ENCODE assay signal across 1 cellular context in the genomic region with DNA sequence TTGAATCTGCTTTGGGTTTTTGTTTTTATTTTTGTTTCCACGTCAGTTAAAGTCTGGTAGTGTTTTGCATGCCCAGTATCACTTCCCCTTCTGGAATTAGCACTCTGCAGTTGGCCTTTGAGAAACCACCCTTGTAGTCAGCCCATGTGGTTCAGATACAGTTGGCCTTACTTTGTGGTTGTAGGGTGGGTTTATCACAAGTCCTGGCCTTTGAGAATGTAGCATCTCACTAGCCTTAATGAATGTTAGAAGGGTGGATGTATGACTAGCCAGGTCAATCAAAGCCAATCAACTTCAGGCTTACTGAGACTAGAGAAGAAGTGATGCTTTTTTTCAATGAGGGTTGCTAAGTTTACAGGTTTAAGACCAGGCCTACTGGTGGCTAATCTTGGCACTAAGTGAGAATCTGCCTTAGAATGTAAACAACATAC.
A peak's percentile ranks its signal among the peaks of the same experiment; 100 is the strongest.
TF ChIP-seq lines count a peak whose summit lies in the region.

No MANE protein-coding gene starts in this region.

TF ChIP-seq in GM12878, 131 proteins besides CTCF, POLR2A, EP300 and RAD21 (continued from another document and continues in another):
- TF ChIP-seq JUND (IDR thresholded peaks at IDR 0.05; ENCODE audit: low read depth, low read length) (peak; percentile 45; the same call in 1 of the 2 replicates), MYC (IDR thresholded peaks at IDR 0.05; ENCODE audit: insufficient read depth, insufficient read length, insufficient replicate concordance, low read length, severe bottlenecking) (no peak), MYB (IDR thresholded peaks at IDR 0.05; ENCODE audit: borderline replicate concordance, low read depth, low read length) (peak; percentile 97), MEF2A (IDR thresholded peaks at IDR 0.05; ENCODE audit: insufficient read depth, low read depth, low read length) (peak; percentile 91), CBX3 (IDR thresholded peaks at IDR 0.05; ENCODE audit: borderline replicate concordance, low read depth) (no peak), ASH2L (IDR thresholded peaks at IDR 0.05; ENCODE audit: borderline replicate concordance, low read depth) (0 out of 2 replicates have a peak, but pooled peaks have one; percentile 71), IKZF2 (IDR thresholded peaks at IDR 0.05) (peak; percentile 93 to 95), FOXM1 (IDR thresholded peaks at IDR 0.05; ENCODE audit: low read depth, low read length) (peak; percentile 89), BMI1 (IDR thresholded peaks at IDR 0.05; ENCODE audit: borderline replicate concordance) (peak; percentile 75), POLR2AphosphoS5 (IDR thresholded peaks at IDR 0.05; ENCODE audit: low read length) (peak; percentile 59), POU2F2 (IDR thresholded peaks at IDR 0.05; ENCODE audit: borderline replicate concordance, low read depth, low read length) (peak; percentile 99), ZNF622 (IDR thresholded peaks at IDR 0.05) (no peak), SP1 (IDR thresholded peaks at IDR 0.05; ENCODE audit: low read depth, low read length) (peak; percentile 74), NR2C1 (IDR thresholded peaks at IDR 0.05) (peak; percentile 31; the same call in 1 of the 2 replicates), IRF4 (IDR thresholded peaks at IDR 0.05; ENCODE audit: low read depth, low read length) (peak; percentile 97), PML (IDR thresholded peaks at IDR 0.05; ENCODE audit: low read length) (peak; percentile 52; the same call in 1 of the 2 replicates), NR2F1 (conservative IDR thresholded peaks at IDR 0.05) (peak; percentile 88), STAT1 (conservative IDR thresholded peaks at IDR 0.05) (no peak), CHD2 (IDR thresholded peaks at IDR 0.05; ENCODE audit: borderline replicate concordance, low read depth, low read length) (peak; percentile 86; the same call in 1 of the 2 replicates), RAD51 (IDR thresholded peaks at IDR 0.05) (peak; percentile 68; the same call in 1 of the 2 replicates), ZNF687 (IDR thresholded peaks at IDR 0.05) (peak; percentile 96), TAF1 (IDR thresholded peaks at IDR 0.05; ENCODE audit: borderline replicate concordance, low read depth, low read length) (peak; percentile 13; the same call in 1 of the 2 replicates), SPI1 (IDR thresholded peaks at IDR 0.05; ENCODE audit: borderline replicate concordance, insufficient read depth, low read depth, low read length) (peak; percentile 100), KAT2A (conservative IDR thresholded peaks at IDR 0.05; ENCODE audit: control insufficient read depth, low read depth, low read length) (no peak), PAX5 (IDR thresholded peaks at IDR 0.05; ENCODE audit: borderline replicate concordance, low read depth, low read length) (peak; percentile 93), SREBF2 (IDR thresholded peaks at IDR 0.05; ENCODE audit: low read length) (no peak), MTA3 (IDR thresholded peaks at IDR 0.05; ENCODE audit: borderline replicate concordance, low read length) (peak; percentile 74; the same call in 1 of the 2 replicates), JUNB (IDR thresholded peaks at IDR 0.05) (peak; percentile 75), BHLHE40 (IDR thresholded peaks at IDR 0.05; ENCODE audit: borderline replicate concordance in 1 of 2, low read depth in 2 of 2, low read length in 1 of 2) (peak in 1 of 2 experiments; percentile 46; a peak in 1 of 4 replicates), EED (IDR thresholded peaks at IDR 0.05; ENCODE audit: low read depth) (peak; percentile 83; the same call in 1 of the 2 replicates), RCOR1 (conservative IDR thresholded peaks at IDR 0.05; ENCODE audit: low read depth, low read length) (0 out of 2 replicates have a peak, but pooled peaks have one; percentile 72), MEF2B (IDR thresholded peaks at IDR 0.05; ENCODE audit: partially characterized antibody, poor library complexity, severe bottlenecking) (peak; percentile 80), RUNX3 (IDR thresholded peaks at IDR 0.05; ENCODE audit: low read length) (peak; percentile 98), TARDBP (IDR thresholded peaks at IDR 0.05; ENCODE audit: borderline replicate concordance) (no peak), ATF7 (IDR thresholded peaks at IDR 0.05; ENCODE audit: low read depth) (peak; percentile 77), ZBED1 (IDR thresholded peaks at IDR 0.05; ENCODE audit: borderline replicate concordance) (0 out of 2 replicates have a peak, but pooled peaks have one; percentile 59), MAX (IDR thresholded peaks at IDR 0.05; ENCODE audit: low read depth, low read length) (peak; percentile 66), STAT3 (IDR thresholded peaks at IDR 0.05; ENCODE audit: low read depth, low read length) (0 out of 2 replicates have a peak, but pooled peaks have one; percentile 35), EGR1 (IDR thresholded peaks at IDR 0.05; ENCODE audit: borderline replicate concordance in 1 of 2, low read depth in 2 of 2, low read length in 2 of 2) (no peak), TCF3 (IDR thresholded peaks at IDR 0.05; ENCODE audit: borderline replicate concordance, insufficient read depth, low read depth, low read length) (peak; percentile 61; the same call in 1 of the 2 replicates)
- TF ChIP-seq, protein P1, sequence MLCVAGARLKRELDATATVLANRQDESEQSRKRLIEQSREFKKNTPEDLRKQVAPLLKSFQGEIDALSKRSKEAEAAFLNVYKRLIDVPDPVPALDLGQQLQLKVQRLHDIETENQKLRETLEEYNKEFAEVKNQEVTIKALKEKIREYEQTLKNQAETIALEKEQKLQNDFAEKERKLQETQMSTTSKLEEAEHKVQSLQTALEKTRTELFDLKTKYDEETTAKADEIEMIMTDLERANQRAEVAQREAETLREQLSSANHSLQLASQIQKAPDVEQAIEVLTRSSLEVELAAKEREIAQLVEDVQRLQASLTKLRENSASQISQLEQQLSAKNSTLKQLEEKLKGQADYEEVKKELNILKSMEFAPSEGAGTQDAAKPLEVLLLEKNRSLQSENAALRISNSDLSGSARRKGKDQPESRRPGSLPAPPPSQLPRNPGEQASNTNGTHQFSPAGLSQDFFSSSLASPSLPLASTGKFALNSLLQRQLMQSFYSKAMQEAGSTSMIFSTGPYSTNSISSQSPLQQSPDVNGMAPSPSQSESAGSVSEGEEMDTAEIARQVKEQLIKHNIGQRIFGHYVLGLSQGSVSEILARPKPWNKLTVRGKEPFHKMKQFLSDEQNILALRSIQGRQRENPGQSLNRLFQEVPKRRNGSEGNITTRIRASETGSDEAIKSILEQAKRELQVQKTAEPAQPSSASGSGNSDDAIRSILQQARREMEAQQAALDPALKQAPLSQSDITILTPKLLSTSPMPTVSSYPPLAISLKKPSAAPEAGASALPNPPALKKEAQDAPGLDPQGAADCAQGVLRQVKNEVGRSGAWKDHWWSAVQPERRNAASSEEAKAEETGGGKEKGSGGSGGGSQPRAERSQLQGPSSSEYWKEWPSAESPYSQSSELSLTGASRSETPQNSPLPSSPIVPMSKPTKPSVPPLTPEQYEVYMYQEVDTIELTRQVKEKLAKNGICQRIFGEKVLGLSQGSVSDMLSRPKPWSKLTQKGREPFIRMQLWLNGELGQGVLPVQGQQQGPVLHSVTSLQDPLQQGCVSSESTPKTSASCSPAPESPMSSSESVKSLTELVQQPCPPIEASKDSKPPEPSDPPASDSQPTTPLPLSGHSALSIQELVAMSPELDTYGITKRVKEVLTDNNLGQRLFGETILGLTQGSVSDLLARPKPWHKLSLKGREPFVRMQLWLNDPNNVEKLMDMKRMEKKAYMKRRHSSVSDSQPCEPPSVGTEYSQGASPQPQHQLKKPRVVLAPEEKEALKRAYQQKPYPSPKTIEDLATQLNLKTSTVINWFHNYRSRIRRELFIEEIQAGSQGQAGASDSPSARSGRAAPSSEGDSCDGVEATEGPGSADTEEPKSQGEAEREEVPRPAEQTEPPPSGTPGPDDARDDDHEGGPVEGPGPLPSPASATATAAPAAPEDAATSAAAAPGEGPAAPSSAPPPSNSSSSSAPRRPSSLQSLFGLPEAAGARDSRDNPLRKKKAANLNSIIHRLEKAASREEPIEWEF (IDR thresholded peaks at IDR 0.05; ENCODE audit: insufficient replicate concordance, low read depth, low read length) = no peak
- TF ChIP-seq, protein P2, sequence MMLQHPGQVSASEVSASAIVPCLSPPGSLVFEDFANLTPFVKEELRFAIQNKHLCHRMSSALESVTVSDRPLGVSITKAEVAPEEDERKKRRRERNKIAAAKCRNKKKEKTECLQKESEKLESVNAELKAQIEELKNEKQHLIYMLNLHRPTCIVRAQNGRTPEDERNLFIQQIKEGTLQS (IDR thresholded peaks at IDR 0.05; ENCODE audit: borderline replicate concordance, extremely low read depth, low read depth, low read length) = no peak
- TF ChIP-seq, protein P3, sequence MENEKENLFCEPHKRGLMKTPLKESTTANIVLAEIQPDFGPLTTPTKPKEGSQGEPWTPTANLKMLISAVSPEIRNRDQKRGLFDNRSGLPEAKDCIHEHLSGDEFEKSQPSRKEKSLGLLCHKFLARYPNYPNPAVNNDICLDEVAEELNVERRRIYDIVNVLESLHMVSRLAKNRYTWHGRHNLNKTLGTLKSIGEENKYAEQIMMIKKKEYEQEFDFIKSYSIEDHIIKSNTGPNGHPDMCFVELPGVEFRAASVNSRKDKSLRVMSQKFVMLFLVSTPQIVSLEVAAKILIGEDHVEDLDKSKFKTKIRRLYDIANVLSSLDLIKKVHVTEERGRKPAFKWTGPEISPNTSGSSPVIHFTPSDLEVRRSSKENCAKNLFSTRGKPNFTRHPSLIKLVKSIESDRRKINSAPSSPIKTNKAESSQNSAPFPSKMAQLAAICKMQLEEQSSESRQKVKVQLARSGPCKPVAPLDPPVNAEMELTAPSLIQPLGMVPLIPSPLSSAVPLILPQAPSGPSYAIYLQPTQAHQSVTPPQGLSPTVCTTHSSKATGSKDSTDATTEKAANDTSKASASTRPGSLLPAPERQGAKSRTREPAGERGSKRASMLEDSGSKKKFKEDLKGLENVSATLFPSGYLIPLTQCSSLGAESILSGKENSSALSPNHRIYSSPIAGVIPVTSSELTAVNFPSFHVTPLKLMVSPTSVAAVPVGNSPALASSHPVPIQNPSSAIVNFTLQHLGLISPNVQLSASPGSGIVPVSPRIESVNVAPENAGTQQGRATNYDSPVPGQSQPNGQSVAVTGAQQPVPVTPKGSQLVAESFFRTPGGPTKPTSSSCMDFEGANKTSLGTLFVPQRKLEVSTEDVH (IDR thresholded peaks at IDR 0.05; ENCODE audit: low read depth, partially characterized antibody) = peak; percentile 28
- TF ChIP-seq, protein P4, sequence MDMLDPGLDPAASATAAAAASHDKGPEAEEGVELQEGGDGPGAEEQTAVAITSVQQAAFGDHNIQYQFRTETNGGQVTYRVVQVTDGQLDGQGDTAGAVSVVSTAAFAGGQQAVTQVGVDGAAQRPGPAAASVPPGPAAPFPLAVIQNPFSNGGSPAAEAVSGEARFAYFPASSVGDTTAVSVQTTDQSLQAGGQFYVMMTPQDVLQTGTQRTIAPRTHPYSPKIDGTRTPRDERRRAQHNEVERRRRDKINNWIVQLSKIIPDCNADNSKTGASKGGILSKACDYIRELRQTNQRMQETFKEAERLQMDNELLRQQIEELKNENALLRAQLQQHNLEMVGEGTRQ (IDR thresholded peaks at IDR 0.05; ENCODE audit: borderline replicate concordance, low read depth, low read length) = peak; percentile 5; the same call in 1 of the 2 replicates
- TF ChIP-seq, protein P5, sequence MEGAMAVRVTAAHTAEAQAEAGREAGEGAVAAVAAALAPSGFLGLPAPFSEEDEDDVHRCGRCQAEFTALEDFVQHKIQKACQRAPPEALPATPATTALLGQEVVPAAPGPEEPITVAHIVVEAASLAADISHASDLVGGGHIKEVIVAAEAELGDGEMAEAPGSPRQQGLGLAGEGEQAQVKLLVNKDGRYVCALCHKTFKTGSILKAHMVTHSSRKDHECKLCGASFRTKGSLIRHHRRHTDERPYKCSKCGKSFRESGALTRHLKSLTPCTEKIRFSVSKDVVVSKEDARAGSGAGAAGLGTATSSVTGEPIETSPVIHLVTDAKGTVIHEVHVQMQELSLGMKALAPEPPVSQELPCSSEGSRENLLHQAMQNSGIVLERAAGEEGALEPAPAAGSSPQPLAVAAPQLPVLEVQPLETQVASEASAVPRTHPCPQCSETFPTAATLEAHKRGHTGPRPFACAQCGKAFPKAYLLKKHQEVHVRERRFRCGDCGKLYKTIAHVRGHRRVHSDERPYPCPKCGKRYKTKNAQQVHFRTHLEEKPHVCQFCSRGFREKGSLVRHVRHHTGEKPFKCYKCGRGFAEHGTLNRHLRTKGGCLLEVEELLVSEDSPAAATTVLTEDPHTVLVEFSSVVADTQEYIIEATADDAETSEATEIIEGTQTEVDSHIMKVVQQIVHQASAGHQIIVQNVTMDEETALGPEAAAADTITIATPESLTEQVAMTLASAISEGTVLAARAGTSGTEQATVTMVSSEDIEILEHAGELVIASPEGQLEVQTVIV (IDR thresholded peaks at IDR 0.05; ENCODE audit: borderline replicate concordance, partially characterized antibody) = no peak
